In genomic region chr4:1565598-1566295, GRCh38 we compare ENCODE assay signal across 1 cellular context.
TF ChIP-seq lines count a peak whose summit lies in the region.

No MANE protein-coding gene starts in this region.

TF ChIP-seq in HCT116, 20 proteins besides CTCF, POLR2A, EP300 and RAD21 (continued from another document):
- TF ChIP-seq CEBPB (IDR thresholded peaks at IDR 0.05; ENCODE audit: low read depth) (no peak), JUND (IDR thresholded peaks at IDR 0.05) (no peak), ELF1 (IDR thresholded peaks at IDR 0.05; ENCODE audit: borderline replicate concordance, low read depth) (no peak), POLR2AphosphoS5 (IDR thresholded peaks at IDR 0.05; ENCODE audit: low read depth, low read length) (no peak), EZH2phosphoT487 (IDR thresholded peaks at IDR 0.05; ENCODE audit: borderline replicate concordance) (no peak), SP1 (IDR thresholded peaks at IDR 0.05; ENCODE audit: low read depth) (no peak), TCF7L2 (IDR thresholded peaks at IDR 0.05; ENCODE audit: borderline replicate concordance, extremely low read depth, insufficient read depth, insufficient read length) (no peak), EGR1 (IDR thresholded peaks at IDR 0.05; ENCODE audit: low read depth) (no peak)
